8 cellular contexts compared by ENCODE assay signal in the genomic region with DNA sequence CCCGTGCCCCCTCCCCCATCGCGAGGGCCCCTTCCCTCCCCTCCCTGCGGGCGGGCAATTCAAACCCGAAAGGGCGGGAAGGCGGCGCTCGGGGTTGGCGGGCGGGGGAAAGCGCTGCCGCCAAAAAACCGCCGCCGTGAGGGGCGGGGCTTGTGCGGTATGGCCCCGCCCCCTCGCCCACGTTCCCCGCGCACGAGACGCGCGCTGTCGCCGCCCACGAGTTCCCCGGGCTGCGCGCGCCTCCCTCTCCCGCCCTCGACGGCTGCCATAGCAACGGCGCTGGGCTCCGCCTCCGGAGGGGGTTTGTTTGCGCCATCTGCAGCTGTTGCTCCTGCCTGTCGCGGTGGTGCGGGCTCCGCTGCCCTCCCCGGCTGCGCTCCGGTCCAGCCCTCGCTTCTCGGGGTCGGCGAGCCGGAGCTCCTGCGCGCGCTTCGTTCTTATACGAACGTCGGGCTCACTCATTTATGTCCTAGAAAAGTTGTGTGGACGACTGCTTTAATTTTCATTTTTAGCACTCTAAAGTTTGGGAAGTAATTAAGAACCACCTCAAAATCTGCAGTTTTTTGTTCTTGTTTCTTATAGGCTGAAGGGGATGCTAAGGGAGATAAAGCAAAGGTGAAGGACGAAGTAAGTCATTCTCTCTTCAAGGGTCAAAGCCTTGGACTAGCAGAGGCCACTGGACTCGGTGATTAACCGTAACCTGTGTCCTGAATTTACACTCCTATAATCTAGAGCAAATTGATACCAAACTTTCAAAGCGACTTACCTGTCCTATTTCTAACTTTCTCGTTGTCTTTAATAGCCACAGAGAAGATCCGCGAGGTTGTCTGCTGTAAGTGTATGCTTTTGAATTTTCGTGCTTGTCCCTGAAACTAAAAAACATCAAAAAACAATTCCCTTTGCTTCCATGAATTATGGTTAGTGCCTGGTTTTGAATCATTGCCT. TPM values are rescaled to one million over a fixed set of nuclear protein-coding genes. Genes with fewer than 3 reads are reported as not detected.
DNase-seq lines count a peak whose midpoint lies in the region; ATAC-seq, FAIRE-seq and TF ChIP-seq lines count a peak whose summit lies in the region.

No MANE protein-coding gene starts in this region.

- H3K36me3 ChIP-seq in kidney (ENCODE audit: control insufficient read depth in 1 of 2, insufficient read depth in 2 of 2, low read length in 2 of 2) = peaks cover 12 to 33% of the 10 kb centered on the region in 2 donors

- DNase-seq in AG09319 (ENCODE audit: extremely low read depth, low read depth) = peak; percentile 87
- DNase-seq in NCI-H510A (lab: John Stamatoyannopoulos, UW) = peak; percentile 73
- peak; percentile 89 to 93 for DNase-seq in activated CD4-positive, alpha-beta T cell treated with anti-CD3 and anti-CD28 coated beads for 24 hours (ENCODE audit: low read depth in 2 of 2)
- peak; percentile 42 to 87 for DNase-seq in cerebellar nuclear complex (lab: John Stamatoyannopoulos, UW)
- DNase-seq in kidney = peak; percentile 99
- peak; percentile 95 for DNase-seq in stimulated activated CD4-positive, alpha-beta T cell treated with anti-CD3 and anti-CD28 coated beads, Interleukin-12 subunit alpha, Interleukin-12 subunit beta, amount 100 ng/mL, for 4 hours

- H3K27ac ChIP-seq in kidney (ENCODE audit: low read depth in 2 of 2, low read length in 2 of 2) = peak overlapping the region; percentile 99

- no peaks in the 10 kb centered on the region for H3K9me3 ChIP-seq in kidney (ENCODE audit: control insufficient read depth in 1 of 2, low read length in 2 of 2)

- TF ChIP-seq CTCF in AG09319 (IDR thresholded peaks at IDR 0.05; ENCODE audit: low read depth, low read length) (no peak), kidney (IDR thresholded peaks at IDR 0.05; ENCODE audit: borderline replicate concordance, extremely low read depth, insufficient read depth) (no peak)

- peaks cover 10 to 25% of the 10 kb centered on the region in 2 donors for H3K4me1 ChIP-seq in kidney (ENCODE audit: control insufficient read depth in 1 of 2, insufficient read depth in 1 of 2, low read depth in 1 of 2, low read length in 2 of 2)

- intact Hi-C loops in kidney (cut with DNase I) = no loop called here

- H3K4me3 ChIP-seq in kidney (ENCODE audit: low read length in 2 of 2) = peak overlapping the region; percentile 88 to 90

- FAIRE-seq in kidney (lab: Jason Lieb, UNC) = no peak

- peak overlapping the region in 1 of 2 donors; percentile 68 for H3K9ac ChIP-seq in kidney (ENCODE audit: low read length in 2 of 2)

- ATAC-seq in GM19043 (IDR thresholded peaks at IDR 0.05; ENCODE audit: low read depth, unreplicated experiment) = peak; percentile 62
- ATAC-seq in HG03354 (IDR thresholded peaks at IDR 0.05; ENCODE audit: poor library complexity, severe bottlenecking, unreplicated experiment) = peak; percentile 76

RNA-seq across cellular contexts. Expression of gene HMGN2, which starts 0.9 kb away (rescaled TPM):
- 362 TPM for total RNA-seq in kidney
- polyA plus RNA-seq in kidney (ENCODE audit: insufficient read depth, low read depth, low replicate concordance) = 413 TPM

RNA-seq across cellular contexts. Expression of gene DHDDS, which starts 41.1 kb away (rescaled TPM):
- total RNA-seq in kidney = 53.4 TPM
- 41.8 TPM for polyA plus RNA-seq in kidney (ENCODE audit: insufficient read depth, low read depth, low replicate concordance)

RNA-seq across cellular contexts. Expression of gene RPS6KA1, which starts 56.4 kb away (rescaled TPM):
- total RNA-seq in kidney = 58.1 TPM
- polyA plus RNA-seq in kidney (ENCODE audit: insufficient read depth, low read depth, low replicate concordance) = 39.5 TPM

Comparison
In these comparisons a context has a peak if more than half of its experiments do, and no peak if none do; other contexts are left out.
1. Peak in every context shown above with its lines: DNase-seq, ATAC-seq, H3K4me3 ChIP-seq and H3K27ac ChIP-seq.